Comparison of ENCODE assay signal across 1 cellular context in genomic region chr19:3142938-3143337, GRCh38.
TF ChIP-seq lines count a peak whose summit lies in the region.

No MANE protein-coding gene starts in this region.

TF ChIP-seq in endothelial cell of umbilical vein, 7 proteins besides CTCF, POLR2A, EP300 and RAD21:
- TF ChIP-seq EZH2 (IDR thresholded peaks at IDR 0.05; ENCODE audit: borderline replicate concordance, low read depth, low read length, severe bottlenecking) (no peak), FOS (IDR thresholded peaks at IDR 0.05; ENCODE audit: borderline replicate concordance, insufficient read depth, low read length) (no peak), POLR2AphosphoS5 (IDR thresholded peaks at IDR 0.05; ENCODE audit: insufficient read depth, low read depth, low read length) (no peak), GATA2 (IDR thresholded peaks at IDR 0.05; ENCODE audit: insufficient read depth, insufficient read length, low read depth, low read length) (no peak), MAX (IDR thresholded peaks at IDR 0.05; ENCODE audit: insufficient read depth, insufficient read length) (no peak)
